In the genomic region with DNA sequence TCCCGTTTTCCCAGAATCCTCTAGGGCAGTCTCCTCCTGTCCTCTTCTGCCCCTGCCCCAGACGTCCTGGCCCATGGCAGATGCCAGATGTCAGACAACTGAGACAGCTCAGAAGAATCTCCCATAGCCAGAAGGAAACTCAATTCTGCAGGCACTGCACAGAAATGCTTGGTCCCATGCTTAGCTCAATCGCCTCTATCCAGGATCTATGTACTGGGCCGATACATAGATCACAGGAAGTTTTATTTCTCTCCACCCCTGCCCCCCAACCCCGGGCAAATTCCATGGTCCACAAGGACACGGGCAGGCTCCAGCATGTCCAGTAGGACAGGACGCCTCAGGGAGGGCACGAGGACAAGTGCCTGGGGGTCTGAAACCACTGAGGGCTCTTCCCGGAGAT, we compare ENCODE assay signal across 22 cellular contexts. TPM values are rescaled to one million over a fixed set of nuclear protein-coding genes. Genes with fewer than 3 reads are reported as not detected.
DNase-seq lines count a peak whose midpoint lies in the region; ATAC-seq and TF ChIP-seq lines count a peak whose summit lies in the region.
"Had no signal": no experiment of that assay in that cellular context is flagged by ENCODE, and none has a peak within 500 bp of the region (broad histone marks: within the 10 kb centered on the region; RNA-seq: fewer than 3 reads in every experiment).

No MANE protein-coding gene starts in this region.

- CTCF ChIA-PET in activated CD8-positive, alpha-beta T cell treated with anti-CD3 and anti-CD28 coated beads for 36 hours (lab: Charles Lee), result no interaction called here
- CTCF ChIA-PET in activated CD8-positive, alpha-beta T cell treated with anti-CD3 and anti-CD28 coated beads, Interleukin-2, amount 10 ng/mL, durations not matched to agents 7 days and 5 days (lab: Charles Lee), result interaction anchor here (0.8 to 1.2 kb wide), 2 partner anchors 41 to 84 kb away, joined by 4 read pairs; no protein-coding TSS in a partner anchor
- CTCF ChIA-PET in WTC11 (lab: Charles Lee), result interaction anchor here (0.5 to 2.3 kb wide), 3 partner anchors 41 to 250 kb away, joined by 3 to 16 read pairs (median 3); no protein-coding TSS in a partner anchor

- peaks cover 85% of the 10 kb centered on the region for H4K20me1 ChIP-seq in smooth muscle cell (ENCODE audit: low read depth)

- intact Hi-C loops in activated CD8-positive, alpha-beta T cell treated with anti-CD3 and anti-CD28 coated beads for 36 hours (cut with micrococcal nuclease), result no loop called here
- intact Hi-C loops in heart left ventricle (cut with DNase I), result no loop called here

- H3K4me3 ChIP-seq in liver (ENCODE audit: low read depth in 1 of 3, low read length in 3 of 3), result no peak overlapping the region
- no peak overlapping the region for H3K4me3 ChIP-seq in smooth muscle cell
- no peak overlapping the region for H3K4me3 ChIP-seq in heart left ventricle
- H3K4me3 ChIP-seq: gastrocnemius medialis, GM12878, left ventricle myocardium inferior, thoracic aorta had no signal

- no peak overlapping the region for H3K4me3 Mint-ChIP-seq in activated CD8-positive, alpha-beta T cell treated with anti-CD3 and anti-CD28 coated beads for 36 hours
- H3K4me3 Mint-ChIP-seq in activated CD8-positive, alpha-beta T cell treated with anti-CD3 and anti-CD28 coated beads, Interleukin-2, amount 10 ng/mL, durations not matched to agents 7 days and 5 days, result no peak overlapping the region
- no peak overlapping the region for H3K4me3 Mint-ChIP-seq in WTC11
- H3K4me3 Mint-ChIP-seq: stimulated activated effector memory CD8-positive, alpha-beta T cell treated with anti-CD3 and anti-CD28 coated beads, Interleukin-12 subunit alpha, Interleukin-12 subunit beta, amount 100 ng/mL, for 72 hours had no signal

- DNase-seq in activated CD8-positive, alpha-beta T cell treated with anti-CD3 and anti-CD28 coated beads for 36 hours, result no peak
- DNase-seq in activated CD8-positive, alpha-beta T cell treated with anti-CD3 and anti-CD28 coated beads, Interleukin-2, amount 10 ng/mL, durations not matched to agents 7 days and 5 days, result no peak
- no peak for DNase-seq in WTC11 (ENCODE audit: low spot score)
- DNase-seq in smooth muscle cell (lab: John Stamatoyannopoulos, UW; ENCODE audit: unreplicated experiment), result no peak
- no peak for DNase-seq in heart left ventricle
- DNase-seq in hippocampal formation (lab: John Stamatoyannopoulos, UW), result no peak
- DNase-seq: activated CD4-positive, alpha-beta T cell treated with anti-CD3 and anti-CD28 coated beads, Interleukin-2, amount 50 U/mL, for 48 hours; activated T-cell treated with anti-CD3 and anti-CD28 coated beads, Interleukin-2, amount 50 U/mL, for 48 hours; DMS 273 treated with DMSO at 0.1 percent for 48 hours; gastrocnemius medialis; GDM1; left ventricle myocardium inferior; NCI-H1417; posterior cingulate gyrus; SW 1271 had no signal

- peaks cover 37% of the 10 kb centered on the region for H3K36me3 Mint-ChIP-seq in activated CD8-positive, alpha-beta T cell treated with anti-CD3 and anti-CD28 coated beads for 36 hours (ENCODE audit: low read depth)
- H3K36me3 Mint-ChIP-seq in activated CD8-positive, alpha-beta T cell treated with anti-CD3 and anti-CD28 coated beads, Interleukin-2, amount 10 ng/mL, durations not matched to agents 7 days and 5 days (ENCODE audit: low read depth), result peaks cover 23% of the 10 kb centered on the region
- peaks cover 20% of the 10 kb centered on the region for H3K36me3 Mint-ChIP-seq in WTC11

- no peak for TF ChIP-seq POLR2A in heart left ventricle (IDR thresholded peaks at IDR 0.05)

- peak overlapping the region; percentile 50 to 53 for H3K9ac ChIP-seq in liver (ENCODE audit: low read depth in 1 of 2, low read length in 2 of 2)
- H3K9ac ChIP-seq in smooth muscle cell (ENCODE audit: low read depth), result no peak overlapping the region

- H3K9me3 Mint-ChIP-seq in activated CD8-positive, alpha-beta T cell treated with anti-CD3 and anti-CD28 coated beads for 36 hours, result no peaks in the 10 kb centered on the region
- no peaks in the 10 kb centered on the region for H3K9me3 Mint-ChIP-seq in activated CD8-positive, alpha-beta T cell treated with anti-CD3 and anti-CD28 coated beads, Interleukin-2, amount 10 ng/mL, durations not matched to agents 7 days and 5 days (ENCODE audit: insufficient read depth)
- H3K9me3 Mint-ChIP-seq in WTC11, result no peaks in the 10 kb centered on the region
- H3K9me3 Mint-ChIP-seq: activated naive CD4-positive, alpha-beta T cell treated with anti-CD3 and anti-CD28 coated beads, Interleukin-2, amount 50 U/mL, for 72 hours; stimulated activated effector memory CD8-positive, alpha-beta T cell treated with anti-CD3 and anti-CD28 coated beads, Interleukin-12 subunit alpha, Interleukin-12 subunit beta, amount 100 ng/mL, for 72 hours had no signal

- no peak overlapping the region for H2AFZ ChIP-seq in smooth muscle cell (ENCODE audit: low read depth)

- peaks cover 13 to 38% (median 27%) of the 10 kb centered on the region in 4 donors for H3K4me1 ChIP-seq in liver (ENCODE audit: control insufficient read depth in 4 of 4, insufficient read depth in 4 of 4, low read length in 3 of 4)
- H3K4me1 ChIP-seq in smooth muscle cell (ENCODE audit: low read depth), result no peaks in the 10 kb centered on the region
- H3K4me1 ChIP-seq in heart left ventricle, result peaks cover 3 to 38% (median 18%) of the 10 kb centered on the region in 12 donors

- H3K27ac ChIP-seq in liver (ENCODE audit: low read depth in 1 of 2, low read length in 2 of 2) (peak overlapping the region; percentile 9 to 58), smooth muscle cell (ENCODE audit: low read depth) (peak overlapping the region; percentile 42), heart left ventricle (no peak overlapping the region)
- H3K27ac ChIP-seq: C4-2B, left ventricle myocardium inferior, thoracic aorta had no signal

- 24% methylated on average over 9 of the region's 9 CpGs for WGBS in liver
- WGBS in smooth muscle cell (ENCODE audit: low lambda C conversion rate), result 71% methylated on average over 9 of the region's 9 CpGs
- WGBS in heart left ventricle, 4 donors, result 58 to 75% (median 72%) methylated on average over 9 of the region's 9 CpGs

- H3K79me2 ChIP-seq in smooth muscle cell (ENCODE audit: low read depth), result peaks cover 74% of the 10 kb centered on the region

- TF ChIP-seq RAD21 in liver (IDR thresholded peaks at IDR 0.05), result no peak

- TF ChIP-seq CTCF in activated CD8-positive, alpha-beta T cell treated with anti-CD3 and anti-CD28 coated beads for 36 hours (IDR thresholded peaks at IDR 0.05), result no peak
- TF ChIP-seq CTCF in WTC11 (IDR thresholded peaks at IDR 0.05) (no peak), liver (IDR thresholded peaks at IDR 0.05; ENCODE audit: low read depth, low read length, missing input control) (no peak), smooth muscle cell (IDR thresholded peaks at IDR 0.05; ENCODE audit: borderline replicate concordance, insufficient read depth, poor library complexity, severe bottlenecking) (no peak), heart left ventricle (IDR thresholded peaks at IDR 0.05) (no peak)

- H3K36me3 ChIP-seq in liver (ENCODE audit: control insufficient read depth in 4 of 4, insufficient read depth in 3 of 4, low read depth in 1 of 4, low read length in 3 of 4) (peaks cover 0 to 6% (median 6%) of the 10 kb centered on the region in 4 donors), smooth muscle cell (ENCODE audit: low read depth) (no peaks in the 10 kb centered on the region), heart left ventricle (peaks cover 0 to 23% (median 19%) of the 10 kb centered on the region in 9 donors)

- H3K9me3 ChIP-seq in liver (ENCODE audit: control insufficient read depth in 4 of 4, low read length in 3 of 4), result no peaks in the 10 kb centered on the region
- no peaks in the 10 kb centered on the region for H3K9me3 ChIP-seq in smooth muscle cell (replicated peaks; ENCODE audit: low read depth)
- no peaks in the 10 kb centered on the region for H3K9me3 ChIP-seq in heart left ventricle
- H3K9me3 ChIP-seq: gastrocnemius medialis, left ventricle myocardium inferior, thoracic aorta had no signal

- no peaks in the 10 kb centered on the region for H3F3A ChIP-seq in smooth muscle cell (ENCODE audit: low read depth)

- H3K4me2 ChIP-seq in smooth muscle cell, result no peak overlapping the region

- POLR2A ChIA-PET in activated CD8-positive, alpha-beta T cell treated with anti-CD3 and anti-CD28 coated beads for 36 hours (lab: Charles Lee), result interaction anchor here (0.6 to 5.1 kb wide), 3 partner anchors 10 to 145 kb away, joined by 3 to 26 read pairs (median 4); no protein-coding TSS in a partner anchor
- POLR2A ChIA-PET in activated CD8-positive, alpha-beta T cell treated with anti-CD3 and anti-CD28 coated beads, Interleukin-2, amount 10 ng/mL, durations not matched to agents 7 days and 5 days (lab: Charles Lee), result no interaction called here
- POLR2A ChIA-PET in WTC11 (lab: Charles Lee), result no interaction called here

- no peaks in the 10 kb centered on the region for H3K27me3 ChIP-seq in liver (ENCODE audit: control insufficient read depth in 4 of 4, insufficient read depth in 4 of 4, low read length in 3 of 4)
- H3K27me3 ChIP-seq in smooth muscle cell (ENCODE audit: low read depth), result no peaks in the 10 kb centered on the region
- H3K27me3 ChIP-seq in heart left ventricle, result no peaks in the 10 kb centered on the region
- H3K27me3 ChIP-seq: gastrocnemius medialis had no signal

- peaks cover 23% of the 10 kb centered on the region for H3K4me1 Mint-ChIP-seq in activated CD8-positive, alpha-beta T cell treated with anti-CD3 and anti-CD28 coated beads for 36 hours (ENCODE audit: low read depth)
- H3K4me1 Mint-ChIP-seq in activated CD8-positive, alpha-beta T cell treated with anti-CD3 and anti-CD28 coated beads, Interleukin-2, amount 10 ng/mL, durations not matched to agents 7 days and 5 days (ENCODE audit: low read depth), result peaks cover 19% of the 10 kb centered on the region
- H3K4me1 Mint-ChIP-seq in WTC11, result peaks cover 10% of the 10 kb centered on the region

- no peaks in the 10 kb centered on the region for H3K27me3 Mint-ChIP-seq in activated CD8-positive, alpha-beta T cell treated with anti-CD3 and anti-CD28 coated beads for 36 hours
- no peaks in the 10 kb centered on the region for H3K27me3 Mint-ChIP-seq in activated CD8-positive, alpha-beta T cell treated with anti-CD3 and anti-CD28 coated beads, Interleukin-2, amount 10 ng/mL, durations not matched to agents 7 days and 5 days (ENCODE audit: low read depth)
- no peaks in the 10 kb centered on the region for H3K27me3 Mint-ChIP-seq in WTC11 (ENCODE audit: low read depth)

- peak overlapping the region; percentile 9 for H3K27ac Mint-ChIP-seq in activated CD8-positive, alpha-beta T cell treated with anti-CD3 and anti-CD28 coated beads for 36 hours
- H3K27ac Mint-ChIP-seq in activated CD8-positive, alpha-beta T cell treated with anti-CD3 and anti-CD28 coated beads, Interleukin-2, amount 10 ng/mL, durations not matched to agents 7 days and 5 days, result no peak overlapping the region
- H3K27ac Mint-ChIP-seq in WTC11, result peak overlapping the region; percentile 84
- H3K27ac Mint-ChIP-seq: stimulated activated effector memory CD8-positive, alpha-beta T cell treated with anti-CD3 and anti-CD28 coated beads, Interleukin-12 subunit alpha, Interleukin-12 subunit beta, amount 100 ng/mL, for 72 hours had no signal

- no peak for ATAC-seq in activated CD8-positive, alpha-beta T cell treated with anti-CD3 and anti-CD28 coated beads for 36 hours
- no peak for ATAC-seq in activated CD8-positive, alpha-beta T cell treated with anti-CD3 and anti-CD28 coated beads, Interleukin-2, amount 10 ng/mL, durations not matched to agents 7 days and 5 days
- ATAC-seq in WTC11 (no peak), heart left ventricle (no peak), GM21367 (IDR thresholded peaks at IDR 0.05; ENCODE audit: unreplicated experiment) (no peak)
- ATAC-seq: activated naive CD4-positive, alpha-beta T cell treated with anti-CD3 and anti-CD28 coated beads, Interleukin-2, amount 50 U/mL, for 72 hours; gastrocnemius medialis; GM12878; stimulated activated effector memory CD8-positive, alpha-beta T cell treated with anti-CD3 and anti-CD28 coated beads, Interleukin-12 subunit alpha, Interleukin-12 subunit beta, amount 100 ng/mL, for 72 hours had no signal

RNA-seq across cellular contexts. Expression of a gene that starts 4.8 kb away (rescaled TPM):
- total RNA-seq in activated CD8-positive, alpha-beta T cell treated with anti-CD3 and anti-CD28 coated beads for 36 hours, result 10 to 100 TPM; 87.8 to 92.5 TPM
- total RNA-seq in activated CD8-positive, alpha-beta T cell treated with anti-CD3 and anti-CD28 coated beads, Interleukin-2, amount 10 ng/mL, durations not matched to agents 7 days and 5 days, result 100 to 1,000 TPM in 1 of 2 experiments, 10 to 100 TPM in 1; 98.4 to 102 TPM
- total RNA-seq in WTC11 (2021) (90.2 to 94.8 TPM (median 93.2 TPM) in 3 replicates), liver (10 to 100 TPM; 48.4 to 57.6 TPM), smooth muscle cell (40.3 and 50.7 TPM in 2 replicates), heart left ventricle (100 to 1,000 TPM in 2 of 9 donors, 10 to 100 TPM in 7; 38.6 to 107 (median 62.5) TPM)
- polyA plus RNA-seq in liver (10 to 100 TPM; 12.4 to 52.0 TPM), smooth muscle cell (47.3 and 52.7 TPM in 2 replicates), heart left ventricle (100 to 1,000 TPM; 110 to 146 TPM)

RNA-seq across cellular contexts. Expression of a gene that starts 17.4 kb away (rescaled TPM):
- 100 to 1,000 TPM; 231 TPM for total RNA-seq in activated CD8-positive, alpha-beta T cell treated with anti-CD3 and anti-CD28 coated beads for 36 hours
- total RNA-seq in activated CD8-positive, alpha-beta T cell treated with anti-CD3 and anti-CD28 coated beads, Interleukin-2, amount 10 ng/mL, durations not matched to agents 7 days and 5 days, result 100 to 1,000 TPM; 180 to 195 TPM
- total RNA-seq in WTC11 (2021) (195 to 198 TPM (median 196 TPM) in 3 replicates), liver (10 to 100 TPM; 23.8 to 37.4 TPM), smooth muscle cell (32.3 and 40.4 TPM in 2 replicates), heart left ventricle (100 to 1,000 TPM; 170 to 982 (median 690) TPM)
- polyA plus RNA-seq in liver (100 to 1,000 TPM; 127 to 862 TPM), smooth muscle cell (550 and 592 TPM in 2 replicates), heart left ventricle (100 to 1,000 TPM; 271 to 329 TPM)

RNA-seq across cellular contexts. Expression of a gene that starts 19.7 kb away (rescaled TPM):
- total RNA-seq in activated CD8-positive, alpha-beta T cell treated with anti-CD3 and anti-CD28 coated beads for 36 hours, result 1 to 10 TPM; 5.0 to 5.5 TPM
- 10 to 100 TPM; 12.2 to 12.5 TPM for total RNA-seq in activated CD8-positive, alpha-beta T cell treated with anti-CD3 and anti-CD28 coated beads, Interleukin-2, amount 10 ng/mL, durations not matched to agents 7 days and 5 days
- 69.5 to 80.5 TPM (median 78.2 TPM) in 3 replicates for total RNA-seq in WTC11 (2021)
- 1 to 10 TPM; 6.0 to 9.1 TPM for total RNA-seq in liver
- polyA plus RNA-seq in liver, result 1 to 10 TPM in 1 of 2 donors, under 1 TPM in 1; 0.92 to 4.4 TPM
- total RNA-seq in smooth muscle cell, result 28.6 and 41.5 TPM in 2 replicates
- polyA plus RNA-seq in smooth muscle cell, result 8.4 and 9.3 TPM in 2 replicates
- 10 to 100 TPM in 4 of 9 donors, 1 to 10 TPM in 5; 6.1 to 18.6 (median 9.6) TPM for total RNA-seq in heart left ventricle
- 1 to 10 TPM; 1.9 to 6.0 TPM for polyA plus RNA-seq in heart left ventricle

Comparison
In these comparisons a context has a peak if more than half of its experiments do, and no peak if none do; other contexts are left out.
1. H3K27ac ChIP-seq: peak in liver (2 of 2) and smooth muscle cell (single experiment); none in heart left ventricle (0 of 12).